In genomic region chr2:15533860-15534480, GRCh38 we compare ENCODE assay signal across 32 cellular contexts.
"Had no signal": no experiment of that assay in that cellular context is flagged by ENCODE, and none has a peak within 500 bp of the region (broad histone marks: within the 10 kb centered on the region; RNA-seq: fewer than 3 reads in every experiment).

No MANE protein-coding gene starts in this region.

- H3K27me3 ChIP-seq: adrenal gland, body of pancreas, brain microvascular endothelial cell, breast epithelium had no signal

- DNase-seq: activated B cell treated with CpG ODN at 0.5 μM for 24 hours; activated CD4-positive, alpha-beta memory T cell treated with anti-CD3 and anti-CD28 coated beads for 36 hours; activated CD4-positive, alpha-beta T cell treated with anti-CD3 and anti-CD28 coated beads for 4 hours; activated CD4-positive, alpha-beta T cell treated with anti-CD3 and anti-CD28 coated beads, Interleukin-2, amount 10 ng/mL, durations not matched to agents 24 days and 14 days; activated CD4-positive, alpha-beta T cell treated with anti-CD3 and anti-CD28 coated beads, Interleukin-2, amount 50 U/mL, for 1 hour; activated CD4-positive, alpha-beta T cell treated with anti-CD3 and anti-CD28 coated beads, Interleukin-2, amount 50 U/mL, for 4 hours; activated CD4-positive, CD25-positive, alpha-beta regulatory T cell treated with anti-CD3 and anti-CD28 coated beads, Interleukin-2, amount 50 U/mL, for 72 hours; activated CD8-positive, alpha-beta memory T cell treated with anti-CD3 and anti-CD28 coated beads, Interleukin-2, amount 50 U/mL, for 4 hours; activated CD8-positive, alpha-beta T cell treated with anti-CD3 and anti-CD28 coated beads for 36 hours; activated effector memory CD4-positive, alpha-beta T cell treated with anti-CD3 and anti-CD28 coated beads, Interleukin-2, amount 50 U/mL, for 16 hours; activated gamma-delta T cell treated with Interleukin-2 at 50 U/mL for 16 hours; activated naive CD4-positive, alpha-beta T cell; activated naive CD4-positive, alpha-beta T cell treated with anti-CD3 and anti-CD28 coated beads for 36 hours; activated naive CD4-positive, alpha-beta T cell treated with anti-CD3 and anti-CD28 coated beads, Interleukin-2, amount 50 U/mL, for 16 hours; activated naive CD8-positive, alpha-beta T cell treated with anti-CD3 and anti-CD28 coated beads for 36 hours; activated T-cell treated with anti-CD3 and anti-CD28 coated beads for 4 hours; activated T-cell treated with anti-CD3 and anti-CD28 coated beads, Interleukin-2, amount 50 U/mL, for 1 hour; activated T-cell treated with anti-CD3 and anti-CD28 coated beads, Interleukin-2, amount 50 U/mL, for 4 hours; activated T-cell treated with anti-CD3 and anti-CD28 coated beads, Interleukin-2, amount 50 U/mL, for 72 hours; adrenal gland; amniotic stem cell; aorta; body of pancreas; brain microvascular endothelial cell; central memory CD4-positive, alpha-beta T cell; T-helper 2 cell; T-helper 9 cell had no signal

- FAIRE-seq: astrocyte had no signal

- H3K9me3 ChIP-seq: adrenal gland, body of pancreas, breast epithelium had no signal

- H3K27ac ChIP-seq: adrenal gland, body of pancreas, brain microvascular endothelial cell, breast epithelium, VCaP had no signal

- H3K36me3 ChIP-seq: adrenal gland had no signal

- ATAC-seq: activated CD8-positive, alpha-beta T cell treated with anti-CD3 and anti-CD28 coated beads for 36 hours; activated naive CD4-positive, alpha-beta T cell treated with anti-CD3 and anti-CD28 coated beads, Interleukin-2, amount 50 U/mL, for 72 hours; activated T-cell treated with anti-CD3 and anti-CD28 coated beads, Interleukin-2, amount 50 U/mL, for 4 hours; activated T-cell treated with anti-CD3 and anti-CD28 coated beads, Interleukin-2, amount 50 U/mL, for 72 hours; activated T-helper 17 cell treated with anti-CD3 and anti-CD28 coated beads, Interleukin-2, amount 50 U/mL, for 72 hours; body of pancreas had no signal

- H3K4me1 ChIP-seq: adrenal gland, body of pancreas, breast epithelium had no signal

- H3K4me3 ChIP-seq: adrenal gland, body of pancreas, breast epithelium had no signal
